24 cellular contexts compared by ENCODE assay signal in genomic region chr1:200795151-200795550, GRCh38. TPM values are rescaled to one million over a fixed set of nuclear protein-coding genes. Genes with fewer than 3 reads are reported as not detected.
A peak's percentile ranks its signal among the peaks of the same experiment; 100 is the strongest.
DNase-seq lines count a peak whose midpoint lies in the region; ATAC-seq and TF ChIP-seq lines count a peak whose summit lies in the region.
"Had no signal": no experiment of that assay in that cellular context is flagged by ENCODE, and none has a peak within 500 bp of the region (broad histone marks: within the 10 kb centered on the region; RNA-seq: fewer than 3 reads in every experiment).

No MANE protein-coding gene starts in this region.

- H3K4me1 ChIP-seq in breast epithelium (no peaks in the 10 kb centered on the region), SK-N-SH (ENCODE audit: control insufficient read depth in 1 of 2, insufficient read depth in 2 of 2, low read depth in 1 of 2, low read length in 1 of 2) (peaks cover 8 to 14% of the 10 kb centered on the region in 2 experiments; a peak in 3 of 4 replicates), fibroblast of lung (ENCODE audit: control insufficient read depth, extremely low read depth, insufficient read depth, low read length) (peaks cover 7% of the 10 kb centered on the region), smooth muscle cell (ENCODE audit: low read depth) (no peaks in the 10 kb centered on the region), thyroid gland (peaks cover 15 to 20% of the 10 kb centered on the region in 2 donors)
- H3K4me1 ChIP-seq: pancreas, spleen had no signal

- no peaks in the 10 kb centered on the region for H3K9me3 Mint-ChIP-seq in MCF 10A (ENCODE audit: unreplicated experiment)
- peaks cover 10% of the 10 kb centered on the region for H3K9me3 Mint-ChIP-seq in WTC11

- no peak for ATAC-seq in WTC11
- ATAC-seq in HG03159 (IDR thresholded peaks at IDR 0.05; ENCODE audit: unreplicated experiment): no peak
- ATAC-seq: activated CD4-positive, alpha-beta T cell treated with anti-CD3 and anti-CD28 coated beads for 36 hours; pancreas had no signal

- H3K4me1 Mint-ChIP-seq in MCF 10A (ENCODE audit: insufficient read depth, unreplicated experiment) (peaks cover 36% of the 10 kb centered on the region), WTC11 (peaks cover 12% of the 10 kb centered on the region)
- H3K4me1 Mint-ChIP-seq: activated CD4-positive, alpha-beta T cell treated with anti-CD3 and anti-CD28 coated beads for 36 hours had no signal

- H3K36me3 ChIP-seq in breast epithelium (no peaks in the 10 kb centered on the region), SK-N-SH (replicated peaks in 1 of 2; ENCODE audit: control insufficient read depth in 1 of 2, insufficient read depth in 2 of 2, low read length in 1 of 2) (peaks cover 16 to 22% of the 10 kb centered on the region in 2 experiments), fibroblast of lung (ENCODE audit: control insufficient read depth, insufficient read depth, low read length) (no peaks in the 10 kb centered on the region), smooth muscle cell (ENCODE audit: low read depth) (no peaks in the 10 kb centered on the region), thyroid gland (no peaks in the 10 kb centered on the region)
- H3K36me3 ChIP-seq: esophagus squamous epithelium, pancreas, spleen, upper lobe of left lung had no signal

- WGBS in SK-N-SH (ENCODE audit: low lambda C conversion rate): 33% methylated on average over 1 of the region's 1 CpG
- 71% methylated on average over 1 of the region's 1 CpG for WGBS in smooth muscle cell (ENCODE audit: low lambda C conversion rate)
- WGBS in thyroid gland, 2 donors: 57 to 63% methylated on average over 1 of the region's 1 CpG

- H3F3A ChIP-seq in SK-N-SH (replicated peaks; ENCODE audit: insufficient read depth) (peaks cover 22% of the 10 kb centered on the region), smooth muscle cell (ENCODE audit: low read depth) (peaks cover 11% of the 10 kb centered on the region)

- TF ChIP-seq CTCF in MCF 10A (IDR thresholded peaks at IDR 0.05; ENCODE audit: unreplicated experiment): no peak
- TF ChIP-seq CTCF in breast epithelium (IDR thresholded peaks at IDR 0.05): no peak
- no peak for TF ChIP-seq CTCF in SK-N-SH (IDR thresholded peaks at IDR 0.05)
- no peak for TF ChIP-seq CTCF in fibroblast of lung (conservative IDR thresholded peaks at IDR 0.05 in 1 of 2, IDR thresholded peaks at IDR 0.05 in 1 of 2; ENCODE audit: low read depth in 1 of 2, low read length in 2 of 2)
- no peak for TF ChIP-seq CTCF in smooth muscle cell (IDR thresholded peaks at IDR 0.05; ENCODE audit: borderline replicate concordance, insufficient read depth, poor library complexity, severe bottlenecking)
- TF ChIP-seq CTCF in thyroid gland (IDR thresholded peaks at IDR 0.05): no peak
- TF ChIP-seq CTCF in WTC11 (IDR thresholded peaks at IDR 0.05): no peak

- no peak for TF ChIP-seq EP300 in SK-N-SH (IDR thresholded peaks at IDR 0.05; ENCODE audit: borderline replicate concordance in 1 of 2, low read depth in 1 of 2, low read length in 1 of 2)

- no peaks in the 10 kb centered on the region for H3K27me3 Mint-ChIP-seq in MCF 10A (ENCODE audit: insufficient read depth, unreplicated experiment)
- H3K27me3 Mint-ChIP-seq in WTC11 (ENCODE audit: low read depth): no peaks in the 10 kb centered on the region
- H3K27me3 Mint-ChIP-seq: activated CD4-positive, alpha-beta T cell treated with anti-CD3 and anti-CD28 coated beads for 36 hours; CD4-positive, alpha-beta T cell had no signal

- no TSS peak for BruUV-seq in MCF 10A (replicated peaks; lab: Mats Ljungman, UMichigan)

- H3K4me2 ChIP-seq in SK-N-SH (no peak overlapping the region; the same call in 1 of the 2 replicates), fibroblast of lung (ENCODE audit: extremely low read depth, insufficient read depth, low read length) (peak overlapping the region; percentile 35), smooth muscle cell (no peak overlapping the region)

- intact Hi-C loops in MCF 10A (cut with micrococcal nuclease): no loop called here
- intact Hi-C loops in breast epithelium (cut with DNase I; ENCODE audit: low total_unique reads): no loop called here
- intact Hi-C loops in thyroid gland (cut with DNase I): loop anchor here (10.0 kb wide), 1 partner anchor 50 kb away; no protein-coding TSS in a partner anchor

- H3K9me2 ChIP-seq in SK-N-SH: no peaks in the 10 kb centered on the region

- no peak overlapping the region for H3K4me3 ChIP-seq in breast epithelium
- H3K4me3 ChIP-seq in SK-N-SH (ENCODE audit: low read depth in 2 of 2, low read length in 1 of 2): no peak overlapping the region
- H3K4me3 ChIP-seq in fibroblast of lung (replicated peaks in 1 of 4; ENCODE audit: control extremely low read depth in 1 of 4, insufficient read depth in 1 of 4, low read depth in 3 of 4, low read length in 4 of 4): no peak overlapping the region
- H3K4me3 ChIP-seq in smooth muscle cell: no peak overlapping the region
- no peak overlapping the region for H3K4me3 ChIP-seq in thyroid gland (replicated peaks in 1 of 3)
- H3K4me3 ChIP-seq: esophagus squamous epithelium, pancreas, spleen, upper lobe of left lung had no signal

- no peak for TF ChIP-seq POLR2A in breast epithelium (IDR thresholded peaks at IDR 0.05)
- TF ChIP-seq POLR2A in thyroid gland (IDR thresholded peaks at IDR 0.05): no peak

- H3K9me3 ChIP-seq in breast epithelium: no peaks in the 10 kb centered on the region
- no peaks in the 10 kb centered on the region for H3K9me3 ChIP-seq in SK-N-SH
- no peaks in the 10 kb centered on the region for H3K9me3 ChIP-seq in fibroblast of lung (ENCODE audit: control insufficient read depth, insufficient read depth, low read depth, low read length)
- H3K9me3 ChIP-seq in smooth muscle cell (replicated peaks; ENCODE audit: low read depth): no peaks in the 10 kb centered on the region
- H3K9me3 ChIP-seq in thyroid gland: no peaks in the 10 kb centered on the region
- H3K9me3 ChIP-seq: esophagus squamous epithelium, pancreas, spleen, upper lobe of left lung had no signal

- H3K27ac ChIP-seq in breast epithelium (peak overlapping the region in 1 of 2 donors; percentile 2), SK-N-SH (ENCODE audit: low read depth in 2 of 2, low read length in 1 of 2) (peak overlapping the region; percentile 35 to 47; a peak in 3 of 4 replicates), fibroblast of lung (ENCODE audit: insufficient read depth, low read length) (no peak overlapping the region), smooth muscle cell (ENCODE audit: low read depth) (peak overlapping the region; percentile 7), thyroid gland (no peak overlapping the region)
- H3K27ac ChIP-seq: esophagus squamous epithelium, pancreas, spleen, upper lobe of left lung had no signal

- H4K20me1 ChIP-seq in SK-N-SH (ENCODE audit: insufficient read depth) (peaks cover 43% of the 10 kb centered on the region), fibroblast of lung (ENCODE audit: control insufficient read depth, extremely low read depth, insufficient read depth, low read length) (peaks cover 3% of the 10 kb centered on the region), smooth muscle cell (ENCODE audit: low read depth) (peaks cover 64% of the 10 kb centered on the region)

- peaks cover 12% of the 10 kb centered on the region for H3K36me3 Mint-ChIP-seq in MCF 10A (ENCODE audit: insufficient read depth, unreplicated experiment)
- H3K36me3 Mint-ChIP-seq in WTC11: peaks cover 11% of the 10 kb centered on the region

- TF ChIP-seq RAD21 in SK-N-SH (IDR thresholded peaks at IDR 0.05; ENCODE audit: low read length): no peak

- POLR2A ChIA-PET in MCF 10A (lab: Yijun Ruan, JAX): interaction anchor here (0.6 to 9.1 kb wide), 10 partner anchors 9 to 172 kb away, joined by 3 to 79 read pairs (median 3); partner anchors contain the start of gene DDX59
- POLR2A ChIA-PET in SK-N-SH (lab: Yijun Ruan, JAX): no interaction called here
- POLR2A ChIA-PET in WTC11 (lab: Charles Lee): no interaction called here

- H3K27ac Mint-ChIP-seq in MCF 10A (ENCODE audit: low read depth, unreplicated experiment) (peak overlapping the region; percentile 1), WTC11 (no peak overlapping the region)
- H3K27ac Mint-ChIP-seq: activated CD4-positive, alpha-beta T cell treated with anti-CD3 and anti-CD28 coated beads for 36 hours; CD4-positive, alpha-beta T cell had no signal

- H3K27me3 ChIP-seq in breast epithelium (no peaks in the 10 kb centered on the region), SK-N-SH (ENCODE audit: insufficient read depth) (no peaks in the 10 kb centered on the region), fibroblast of lung (ENCODE audit: control insufficient read depth, insufficient read depth, low read length) (no peaks in the 10 kb centered on the region), smooth muscle cell (ENCODE audit: low read depth) (no peaks in the 10 kb centered on the region), thyroid gland (no peaks in the 10 kb centered on the region)
- H3K27me3 ChIP-seq: esophagus squamous epithelium, pancreas, spleen, upper lobe of left lung had no signal

- DNase-seq in MCF 10A (ENCODE audit: unreplicated experiment) (peak; percentile 42), breast epithelium (ENCODE audit: low spot score in 2 of 2) (no peak), SK-N-SH (no peak), fibroblast of lung (ENCODE audit: low read depth in 2 of 2) (peak; percentile 46 to 65), smooth muscle cell (lab: John Stamatoyannopoulos, UW; ENCODE audit: unreplicated experiment) (no peak), thyroid gland (no peak), WTC11 (ENCODE audit: low spot score) (no peak)
- DNase-seq: 8988T; activated CD4-positive, alpha-beta T cell treated with anti-CD3 and anti-CD28 coated beads for 36 hours; activated CD8-positive, alpha-beta memory T cell treated with anti-CD3 and anti-CD28 coated beads, Interleukin-2, amount 50 U/mL, for 4 hours; activated gamma-delta T cell treated with Interleukin-2 at 50 U/mL for 16 hours; aorta; CD4-positive, alpha-beta T cell; DND-41; esophagus squamous epithelium; GOT3; NCI-H1694 treated with DMSO at 0.1 percent for 48 hours; NCI-H345; pancreas; SHP77 treated with DMSO at 0.1 percent for 48 hours; spleen; stimulated activated naive CD4-positive, alpha-beta T cell treated with Interleukin-2 at 50 U/mL for 16 hours; upper lobe of left lung had no signal

- H3K79me2 ChIP-seq in SK-N-SH (ENCODE audit: insufficient read depth) (peaks cover 86% of the 10 kb centered on the region), fibroblast of lung (ENCODE audit: control insufficient read depth, insufficient read depth, low read length) (peaks cover 28% of the 10 kb centered on the region), smooth muscle cell (ENCODE audit: low read depth) (peaks cover 78% of the 10 kb centered on the region)

- H3K4me3 Mint-ChIP-seq in MCF 10A (ENCODE audit: unreplicated experiment) (no peak overlapping the region), WTC11 (no peak overlapping the region)
- H3K4me3 Mint-ChIP-seq: activated CD4-positive, alpha-beta T cell treated with anti-CD3 and anti-CD28 coated beads for 36 hours; CD4-positive, alpha-beta T cell had no signal

- CTCF ChIA-PET in MCF 10A (lab: Yijun Ruan, JAX): interaction anchor here (1.5 kb wide), 1 partner anchor 173 kb away, joined by 5 read pairs; no protein-coding TSS in a partner anchor
- CTCF ChIA-PET in SK-N-SH (lab: Yijun Ruan, JAX): interaction anchor here (1.0 to 2.6 kb wide), 2 partner anchors 173 to 236 kb away, joined by 3 to 18 read pairs; no protein-coding TSS in a partner anchor
- CTCF ChIA-PET in WTC11 (lab: Charles Lee): no interaction called here

- no peak overlapping the region for H2AFZ ChIP-seq in SK-N-SH (ENCODE audit: low read depth)
- no peak overlapping the region for H2AFZ ChIP-seq in fibroblast of lung (ENCODE audit: low read length)
- no peak overlapping the region for H2AFZ ChIP-seq in smooth muscle cell (ENCODE audit: low read depth)

- H3K9ac ChIP-seq in SK-N-SH: no peak overlapping the region
- no peak overlapping the region for H3K9ac ChIP-seq in fibroblast of lung (ENCODE audit: insufficient read depth, low read length)
- no peak overlapping the region for H3K9ac ChIP-seq in smooth muscle cell (ENCODE audit: low read depth)

RNA-seq across cellular contexts. Expression of gene CAMSAP2, which starts 56.5 kb away (rescaled TPM):
- 144 and 209 TPM in 2 replicates for total RNA-seq in MCF 10A (2022)
- total RNA-seq in breast epithelium: 10 to 100 TPM; 36.4 to 42.4 (median 38.6) TPM
- 5.5 and 7.3 TPM in 2 replicates for polyA plus RNA-seq in SK-N-SH (2012; rRNA removed)
- polyA plus RNA-seq in SK-N-SH (2012; cell fraction: cytosol; rRNA removed): 8.2 and 9.8 TPM in 2 replicates
- polyA plus RNA-seq in SK-N-SH (2012; cell fraction: nucleus; rRNA removed): 3.5 and 10.0 TPM in 2 replicates
- total RNA-seq in fibroblast of lung: 21.8 and 32.5 TPM in 2 replicates
- 19.3 and 22.3 TPM in 2 replicates for polyA plus RNA-seq in fibroblast of lung
- polyA plus RNA-seq in fibroblast of lung (2012): 15.1 and 20.4 TPM in 2 replicates
- 7.0 and 13.9 TPM in 2 replicates for polyA minus RNA-seq in fibroblast of lung (ENCODE audit: low replicate concordance)
- 57.5 and 61.1 TPM in 2 replicates for total RNA-seq in smooth muscle cell
- 12.9 and 20.5 TPM in 2 replicates for polyA plus RNA-seq in smooth muscle cell
- total RNA-seq in thyroid gland: 10 to 100 TPM; 36.3 to 53.5 (median 41.8) TPM
- total RNA-seq in WTC11 (2021): 18.1 to 20.7 TPM (median 19.0 TPM) in 3 replicates

Comparison
In these comparisons a context has a peak if more than half of its experiments do, and no peak if none do; other contexts are left out.
1. DNase-seq: peak in MCF 10A (single experiment) and fibroblast of lung (2 of 2); none in breast epithelium (0 of 2), SK-N-SH (single experiment), smooth muscle cell (single experiment), thyroid gland (0 of 2) and WTC11 (single experiment).
2. H3K27ac ChIP-seq: peak in SK-N-SH (2 of 2) and smooth muscle cell (single experiment); none in fibroblast of lung (single experiment) and thyroid gland (0 of 3).